Comparison of ENCODE assay signal across 1 cellular context in genomic region chr16:22317625-22318024, GRCh38.
TF ChIP-seq lines count a peak whose summit lies in the region.

No MANE protein-coding gene starts in this region.

TF ChIP-seq in HepG2, 621 proteins besides CTCF, POLR2A, EP300 and RAD21:
- no peak for TF ChIP-seq KIAA2018 (CRISPR knock-in tag; IDR thresholded peaks at IDR 0.05; ENCODE audit: borderline replicate concordance)
- TF ChIP-seq FOXP1 (IDR thresholded peaks at IDR 0.05), result 0 out of 2 replicates have a peak, but pooled peaks have one; percentile 44
- no peak for TF ChIP-seq FOXP1 (CRISPR knock-in tag; IDR thresholded peaks at IDR 0.05)
